In the genomic region with DNA sequence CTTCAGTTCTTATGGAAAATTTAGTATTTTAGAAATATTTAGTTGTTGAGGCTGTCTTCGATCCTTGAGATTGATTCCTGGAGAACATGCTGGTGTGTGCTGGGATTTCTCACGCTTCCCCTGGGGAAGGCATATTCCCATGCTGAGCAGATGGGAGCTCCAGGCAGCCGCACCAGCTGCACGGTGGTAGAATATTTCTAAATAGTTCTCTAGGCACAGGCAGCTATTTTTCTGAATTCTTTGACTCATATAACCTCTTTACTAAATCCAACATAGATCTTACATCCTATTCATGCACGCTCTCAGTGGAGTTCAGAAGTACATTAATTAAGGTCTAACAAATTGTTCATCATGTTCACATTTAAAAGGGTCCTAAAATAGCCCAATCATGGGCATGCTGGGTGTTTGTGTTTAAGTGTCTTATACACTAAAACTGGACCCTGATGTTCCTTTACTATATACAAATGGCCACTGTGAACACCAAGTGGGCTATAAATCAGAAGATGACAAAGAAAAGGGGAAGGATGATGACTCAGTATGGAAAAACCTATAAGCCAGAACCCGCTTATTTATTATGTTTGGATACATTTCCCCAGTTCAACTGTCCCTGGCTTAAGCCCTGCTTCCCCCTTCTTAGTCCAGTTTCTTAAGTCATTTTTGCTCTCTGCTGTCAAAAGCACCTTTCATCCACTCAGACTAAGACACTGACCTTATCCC, we compare ENCODE assay signal across 13 cellular contexts.
DNase-seq lines count a peak whose midpoint lies in the region; ATAC-seq and TF ChIP-seq lines count a peak whose summit lies in the region.
"Had no signal": no experiment of that assay in that cellular context is flagged by ENCODE, and none has a peak within 500 bp of the region (broad histone marks: within the 10 kb centered on the region; RNA-seq: fewer than 3 reads in every experiment).

No MANE protein-coding gene starts in this region.

- ATAC-seq in SK-N-SH treated with all-trans-retinoic acid at 6 μM for 48 hours: peak; percentile 73
- peak; percentile 76 for ATAC-seq in foreskin keratinocyte

- H3K27ac Mint-ChIP-seq in HFFc6: no peak overlapping the region
- H3K27ac Mint-ChIP-seq in activated T-helper 1 cell treated with anti-CD3 and anti-CD28 coated beads, Interleukin-12 subunit alpha, Interleukin-12 subunit beta, Interleukin-2, Interleukin-4 antibody, amounts not matched to agents 30 ng/mL and 10 ng/mL and 1 ng/mL, durations not matched to agents 14 hours and 24 hours and 36 hours: no peak overlapping the region
- H3K27ac Mint-ChIP-seq: activated T-cell treated with anti-CD3 and anti-CD28 coated beads, Interleukin-2, amount 50 U/mL, for 72 hours had no signal

- TF ChIP-seq CTCF in HFFc6 (IDR thresholded peaks at IDR 0.05) (no peak), foreskin keratinocyte (conservative IDR thresholded peaks at IDR 0.05) (no peak)

- H3K36me3 Mint-ChIP-seq in HFFc6 (ENCODE audit: low read depth): peaks cover 16% of the 10 kb centered on the region
- no peaks in the 10 kb centered on the region for H3K36me3 Mint-ChIP-seq in activated T-helper 1 cell treated with anti-CD3 and anti-CD28 coated beads, Interleukin-12 subunit alpha, Interleukin-12 subunit beta, Interleukin-2, Interleukin-4 antibody, amounts not matched to agents 30 ng/mL and 10 ng/mL and 1 ng/mL, durations not matched to agents 14 hours and 24 hours and 36 hours (ENCODE audit: low read depth)

- no peaks in the 10 kb centered on the region for H3K27me3 ChIP-seq in ACC112 (ENCODE audit: insufficient read depth, low read length)
- H3K27me3 ChIP-seq in foreskin keratinocyte: no peaks in the 10 kb centered on the region
- H3K27me3 ChIP-seq: pancreas had no signal

- H3K4me1 ChIP-seq in ACC112 (ENCODE audit: control insufficient read depth, insufficient read depth, low read length, unreplicated experiment): peaks cover 52% of the 10 kb centered on the region
- H3K4me1 ChIP-seq in foreskin keratinocyte: peaks cover 24% of the 10 kb centered on the region

- peak; percentile 65 for DNase-seq in HFFc6
- peak; percentile 39 to 72 for DNase-seq in foreskin keratinocyte
- DNase-seq in NCI-H1105 treated with DMSO at 0.1 percent for 48 hours (lab: John Stamatoyannopoulos, UW): no peak
- DNase-seq in activated T-helper 1 cell treated with anti-CD3 and anti-CD28 coated beads, Interleukin-12 subunit alpha, Interleukin-12 subunit beta, Interleukin-2, Interleukin-4 antibody, amounts not matched to agents 30 ng/mL and 10 ng/mL and 1 ng/mL, durations not matched to agents 14 hours and 24 hours and 36 hours (ENCODE audit: low spot score): no peak
- no peak for DNase-seq in inferior parietal cortex (ENCODE audit: extremely low spot score)
- DNase-seq in UCSD-AML1 (lab: John Stamatoyannopoulos, UW; ENCODE audit: unreplicated experiment): no peak
- DNase-seq: activated CD4-positive, CD25-positive, alpha-beta regulatory T cell; activated T-cell treated with anti-CD3 and anti-CD28 coated beads, Interleukin-2, amount 50 U/mL, for 72 hours; GOT3; pancreas; stimulated activated CD4-positive, alpha-beta T cell treated with anti-CD3 and anti-CD28 coated beads, Interleukin-4, amount 100 ng/mL, for 1 hour had no signal

- no peak overlapping the region for H2AFZ ChIP-seq in ACC112 (ENCODE audit: low read length, unreplicated experiment)

- no peaks in the 10 kb centered on the region for H3K9me3 Mint-ChIP-seq in HFFc6
- H3K9me3 Mint-ChIP-seq in activated T-helper 1 cell treated with anti-CD3 and anti-CD28 coated beads, Interleukin-12 subunit alpha, Interleukin-12 subunit beta, Interleukin-2, Interleukin-4 antibody, amounts not matched to agents 30 ng/mL and 10 ng/mL and 1 ng/mL, durations not matched to agents 14 hours and 24 hours and 36 hours: no peaks in the 10 kb centered on the region
- H3K9me3 Mint-ChIP-seq: activated T-cell treated with anti-CD3 and anti-CD28 coated beads, Interleukin-2, amount 50 U/mL, for 72 hours had no signal

- H3K4me3 Mint-ChIP-seq in HFFc6: no peak overlapping the region
- H3K4me3 Mint-ChIP-seq in activated T-helper 1 cell treated with anti-CD3 and anti-CD28 coated beads, Interleukin-12 subunit alpha, Interleukin-12 subunit beta, Interleukin-2, Interleukin-4 antibody, amounts not matched to agents 30 ng/mL and 10 ng/mL and 1 ng/mL, durations not matched to agents 14 hours and 24 hours and 36 hours: no peak overlapping the region
- H3K4me3 Mint-ChIP-seq: activated T-cell treated with anti-CD3 and anti-CD28 coated beads, Interleukin-2, amount 50 U/mL, for 72 hours had no signal

- H3K27ac ChIP-seq in ACC112 (ENCODE audit: low read depth, low read length) (peak overlapping the region; percentile 38), foreskin keratinocyte (peak overlapping the region; percentile 87)
- H3K27ac ChIP-seq: pancreas had no signal

- no peaks in the 10 kb centered on the region for H3K79me2 ChIP-seq in ACC112 (ENCODE audit: control insufficient read depth, insufficient read depth, low read length, unreplicated experiment)

- H3K27me3 Mint-ChIP-seq in HFFc6 (ENCODE audit: insufficient read depth): no peaks in the 10 kb centered on the region
- peaks cover 3% of the 10 kb centered on the region for H3K27me3 Mint-ChIP-seq in activated T-helper 1 cell treated with anti-CD3 and anti-CD28 coated beads, Interleukin-12 subunit alpha, Interleukin-12 subunit beta, Interleukin-2, Interleukin-4 antibody, amounts not matched to agents 30 ng/mL and 10 ng/mL and 1 ng/mL, durations not matched to agents 14 hours and 24 hours and 36 hours (ENCODE audit: insufficient read depth)

- H3K4me3 ChIP-seq in ACC112 (ENCODE audit: low read depth, low read length): peak overlapping the region; percentile 10; the same call in 1 of the 2 replicates
- H3K4me3 ChIP-seq: pancreas had no signal

- no peaks in the 10 kb centered on the region for H3K36me3 ChIP-seq in ACC112 (ENCODE audit: insufficient read depth, low read length)
- H3K36me3 ChIP-seq: pancreas had no signal

- intact Hi-C loops in activated T-helper 1 cell treated with anti-CD3 and anti-CD28 coated beads, Interleukin-12 subunit alpha, Interleukin-12 subunit beta, Interleukin-2, Interleukin-4 antibody, amounts not matched to agents 30 ng/mL and 10 ng/mL and 1 ng/mL, durations not matched to agents 14 hours and 24 hours and 36 hours (cut with micrococcal nuclease): no loop called here

- H3K4me1 Mint-ChIP-seq in HFFc6 (ENCODE audit: low read depth): peaks cover 16% of the 10 kb centered on the region
- no peaks in the 10 kb centered on the region for H3K4me1 Mint-ChIP-seq in activated T-helper 1 cell treated with anti-CD3 and anti-CD28 coated beads, Interleukin-12 subunit alpha, Interleukin-12 subunit beta, Interleukin-2, Interleukin-4 antibody, amounts not matched to agents 30 ng/mL and 10 ng/mL and 1 ng/mL, durations not matched to agents 14 hours and 24 hours and 36 hours (ENCODE audit: low read depth)

TF ChIP-seq in SK-N-SH treated with all-trans-retinoic acid at 6 μM for 48 hours, 23 proteins besides CTCF, POLR2A, EP300 and RAD21:
- TF ChIP-seq CREB5 (CRISPR knock-in tag; IDR thresholded peaks at IDR 0.05; ENCODE audit: low read depth): no peak
- no peak for TF ChIP-seq CSDC2 (CRISPR knock-in tag; IDR thresholded peaks at IDR 0.05)
- no peak for TF ChIP-seq SNAI2 (CRISPR knock-in tag; IDR thresholded peaks at IDR 0.05)
- TF ChIP-seq POU6F1 (CRISPR knock-in tag; IDR thresholded peaks at IDR 0.05; ENCODE audit: borderline replicate concordance, low read depth): no peak
- no peak for TF ChIP-seq GLIS3 (CRISPR knock-in tag; IDR thresholded peaks at IDR 0.05)
- TF ChIP-seq, protein P1, sequence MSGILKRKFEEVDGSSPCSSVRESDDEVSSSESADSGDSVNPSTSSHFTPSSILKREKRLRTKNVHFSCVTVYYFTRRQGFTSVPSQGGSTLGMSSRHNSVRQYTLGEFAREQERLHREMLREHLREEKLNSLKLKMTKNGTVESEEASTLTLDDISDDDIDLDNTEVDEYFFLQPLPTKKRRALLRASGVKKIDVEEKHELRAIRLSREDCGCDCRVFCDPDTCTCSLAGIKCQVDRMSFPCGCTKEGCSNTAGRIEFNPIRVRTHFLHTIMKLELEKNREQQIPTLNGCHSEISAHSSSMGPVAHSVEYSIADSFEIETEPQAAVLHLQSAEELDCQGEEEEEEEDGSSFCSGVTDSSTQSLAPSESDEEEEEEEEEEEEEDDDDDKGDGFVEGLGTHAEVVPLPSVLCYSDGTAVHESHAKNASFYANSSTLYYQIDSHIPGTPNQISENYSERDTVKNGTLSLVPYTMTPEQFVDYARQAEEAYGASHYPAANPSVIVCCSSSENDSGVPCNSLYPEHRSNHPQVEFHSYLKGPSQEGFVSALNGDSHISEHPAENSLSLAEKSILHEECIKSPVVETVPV (CRISPR knock-in tag; IDR thresholded peaks at IDR 0.05): no peak
- TF ChIP-seq ZNF70 (CRISPR knock-in tag; IDR thresholded peaks at IDR 0.05): no peak

Comparison
In these comparisons a context has a peak if more than half of its experiments do, and no peak if none do; other contexts are left out.
1. DNase-seq: peak in HFFc6 (single experiment) and foreskin keratinocyte (2 of 2); none in NCI-H1105 treated with DMSO at 0.1 percent for 48 hours (single experiment), activated T-helper 1 cell treated with anti-CD3 and anti-CD28 coated beads, Interleukin-12 subunit alpha, Interleukin-12 subunit beta, Interleukin-2, Interleukin-4 antibody, amounts not matched to agents 30 ng/mL and 10 ng/mL and 1 ng/mL, durations not matched to agents 14 hours and 24 hours and 36 hours (single experiment), inferior parietal cortex (single experiment) and UCSD-AML1 (single experiment).